14 cellular contexts compared by ENCODE assay signal in the genomic region with DNA sequence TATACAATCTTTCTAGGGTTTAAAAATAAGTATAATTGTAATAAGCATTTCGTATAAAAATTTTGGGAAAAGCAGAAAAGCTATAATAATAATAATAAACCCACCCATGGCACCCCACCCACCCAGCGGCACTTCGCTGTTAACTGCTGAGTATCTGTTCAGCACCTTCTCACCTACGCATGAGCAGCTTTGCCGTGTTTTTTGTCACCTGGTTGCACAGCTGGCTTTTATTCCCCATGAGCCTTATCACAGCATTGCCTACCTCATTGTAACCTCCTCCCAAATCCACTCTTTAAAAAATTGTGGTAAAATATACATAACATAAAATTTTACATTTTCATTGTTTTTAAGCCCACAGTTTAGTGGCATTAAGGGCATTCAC. TPM values are rescaled to one million over a fixed set of nuclear protein-coding genes. Genes with fewer than 3 reads are reported as not detected.
DNase-seq lines count a peak whose midpoint lies in the region; ATAC-seq, FAIRE-seq and TF ChIP-seq lines count a peak whose summit lies in the region.
"Had no signal": no experiment of that assay in that cellular context is flagged by ENCODE, and none has a peak within 500 bp of the region (broad histone marks: within the 10 kb centered on the region; RNA-seq: fewer than 3 reads in every experiment).

No MANE protein-coding gene starts in this region.

- BruUV-seq in GM12878 (replicated peaks; lab: Mats Ljungman, UMichigan), result no TSS peak

- intact Hi-C loops in GM12878 (cut with micrococcal nuclease; ENCODE audit: unreplicated experiment), result no loop called here
- intact Hi-C loops in activated naive CD4-positive, alpha-beta T cell treated with anti-CD3 and anti-CD28 coated beads for 36 hours (cut with micrococcal nuclease), result no loop called here

- 2% methylated on average over 5 of the region's 5 CpGs for WGBS in GM12878 (ENCODE audit: insufficient coverage, insufficient replicate concordance, low lambda C conversion rate, missing lambda C conversion rate)

- DNase-seq in GM12878 (ENCODE audit: low read depth, low spot score), result no peak
- DNase-seq in activated CD4-positive, alpha-beta T cell treated with anti-CD3 and anti-CD28 coated beads for 48 hours, result no peak
- DNase-seq in activated naive CD4-positive, alpha-beta T cell treated with anti-CD3 and anti-CD28 coated beads for 36 hours, result no peak
- DNase-seq in activated naive CD4-positive, alpha-beta T cell treated with anti-CD3 and anti-CD28 coated beads, Interleukin-2, amount 50 U/mL, for 72 hours (ENCODE audit: low spot score in 2 of 2), result no peak
- DNase-seq: activated naive CD4-positive, alpha-beta T cell treated with Interleukin-2 at 50 U/mL for 16 hours; central memory CD4-positive, alpha-beta T cell; hypothalamus; NCI-H526 treated with DMSO at 0.1 percent for 48 hours had no signal

- H3K36me3 ChIP-seq in GM12878 (ENCODE audit: control insufficient read depth in 2 of 2, insufficient read depth in 2 of 2, low read length in 1 of 2), result no peaks in the 10 kb centered on the region

- RAD21 ChIA-PET in GM12878 (lab: Charles Lee; ENCODE audit: unreplicated experiment), result interaction anchor here (1.3 kb wide), 1 partner anchor 35 kb away, joined by 7 read pairs; a partner anchor contains a TSS

- H3K27ac ChIP-seq in GM12878 (ENCODE audit: control insufficient read depth, insufficient read depth), result no peak overlapping the region

- no peak overlapping the region for H3K4me3 ChIP-seq in GM12878

- TF ChIP-seq CTCF in GM12878 (IDR thresholded peaks at IDR 0.05 in 2 of 3, conservative IDR thresholded peaks at IDR 0.05 in 1 of 3; ENCODE audit: control insufficient read depth in 2 of 3, extremely low read depth in 1 of 3, insufficient read depth in 1 of 3, low read depth in 3 of 3, low read length in 3 of 3), result no peak

- FAIRE-seq in GM12878 (lab: Jason Lieb, UNC), result peak; percentile 59

- peak overlapping the region; percentile 77; the same call in 1 of the 2 replicates for H3K4me2 ChIP-seq in GM12878 (ENCODE audit: control insufficient read depth, insufficient read depth)

- no peaks in the 10 kb centered on the region for H4K20me1 ChIP-seq in GM12878 (ENCODE audit: control insufficient read depth, insufficient read depth)

- in situ Hi-C loops in GM12878 (cut with MboI), result no loop called here

- no peaks in the 10 kb centered on the region for H3K27me3 ChIP-seq in GM12878 (replicated peaks in 1 of 2; ENCODE audit: control insufficient read depth in 2 of 2, insufficient read depth in 2 of 2, low read length in 1 of 2)

- no peaks in the 10 kb centered on the region for H3K79me2 ChIP-seq in GM12878 (ENCODE audit: control insufficient read depth, insufficient read depth, low read length)

- SMC1A ChIA-PET in GM12878 (lab: Charles Lee; ENCODE audit: uncharacterized antibody, unreplicated experiment), result interaction anchor here (1.1 kb wide), 1 partner anchor 11 kb away, joined by 4 read pairs; no protein-coding TSS in a partner anchor

- H3K9ac ChIP-seq in GM12878 (ENCODE audit: control insufficient read depth, insufficient read depth, low read length), result no peak overlapping the region

- H3K27ac Mint-ChIP-seq in activated naive CD4-positive, alpha-beta T cell treated with anti-CD3 and anti-CD28 coated beads for 36 hours, result no peak overlapping the region
- H3K27ac Mint-ChIP-seq in activated T-helper 17 cell treated with anti-CD3 and anti-CD28 coated beads, Interleukin-2, amount 50 U/mL, for 72 hours, result no peak overlapping the region
- no peak overlapping the region for H3K27ac Mint-ChIP-seq in activated naive CD4-positive, alpha-beta T cell treated with anti-CD3 and anti-CD28 coated beads, Interleukin-2, amount 50 U/mL, for 72 hours
- H3K27ac Mint-ChIP-seq: natural killer cell treated with Interleukin-12 subunit alpha and Interleukin-12 subunit beta and Interleukin-15 and Interleukin-18, amount 100 ng/mL, for 72 hours had no signal

- no peak; a peak in 1 of 4 replicates for TF ChIP-seq EP300 in GM12878 (IDR thresholded peaks at IDR 0.05; ENCODE audit: borderline replicate concordance in 1 of 2, control insufficient read depth in 1 of 2, low read depth in 2 of 2, low read length in 2 of 2)

- H3K9me3 ChIP-seq in GM12878 (replicated peaks; ENCODE audit: control insufficient read depth, insufficient read depth, low read length), result no peaks in the 10 kb centered on the region

- CTCF ChIA-PET in GM12878 (lab: Yijun Ruan, JAX), result interaction anchor here (0.6 to 1.0 kb wide), 3 partner anchors 31 to 168 kb away, joined by 3 to 7 read pairs (median 4); no protein-coding TSS in a partner anchor
- CTCF ChIA-PET in activated naive CD4-positive, alpha-beta T cell treated with anti-CD3 and anti-CD28 coated beads for 36 hours (lab: Charles Lee), result interaction anchor here (1.4 kb wide), 1 partner anchor 31 kb away, joined by 3 read pairs; no protein-coding TSS in a partner anchor

- ATAC-seq in GM18858 (IDR thresholded peaks at IDR 0.05; ENCODE audit: unreplicated experiment) (peak; percentile 30), GM21515 (IDR thresholded peaks at IDR 0.05; ENCODE audit: unreplicated experiment) (peak; percentile 56), HG03095 (IDR thresholded peaks at IDR 0.05; ENCODE audit: unreplicated experiment) (peak; percentile 47), GM12878 (peak; percentile 83)
- no peak for ATAC-seq in activated T-helper 17 cell treated with anti-CD3 and anti-CD28 coated beads, Interleukin-2, amount 50 U/mL, for 72 hours (replicated peaks)
- no peak for ATAC-seq in activated naive CD4-positive, alpha-beta T cell treated with anti-CD3 and anti-CD28 coated beads, Interleukin-2, amount 50 U/mL, for 72 hours
- ATAC-seq: natural killer cell treated with Interleukin-12 subunit alpha and Interleukin-12 subunit beta and Interleukin-15 and Interleukin-18, amount 100 ng/mL, for 72 hours; sciatic nerve had no signal

- POLR2A ChIA-PET in GM12878 (lab: Charles Lee), result no interaction called here

- H3K36me3 Mint-ChIP-seq in activated naive CD4-positive, alpha-beta T cell treated with anti-CD3 and anti-CD28 coated beads for 36 hours (ENCODE audit: low read depth), result no peaks in the 10 kb centered on the region
- no peaks in the 10 kb centered on the region for H3K36me3 Mint-ChIP-seq in activated T-helper 17 cell treated with anti-CD3 and anti-CD28 coated beads, Interleukin-2, amount 50 U/mL, for 72 hours (ENCODE audit: low read depth)
- no peaks in the 10 kb centered on the region for H3K36me3 Mint-ChIP-seq in activated naive CD4-positive, alpha-beta T cell treated with anti-CD3 and anti-CD28 coated beads, Interleukin-2, amount 50 U/mL, for 72 hours
- H3K36me3 Mint-ChIP-seq: natural killer cell treated with Interleukin-12 subunit alpha and Interleukin-12 subunit beta and Interleukin-15 and Interleukin-18, amount 100 ng/mL, for 72 hours had no signal

- peaks cover 10% of the 10 kb centered on the region for H3K4me1 ChIP-seq in GM12878 (ENCODE audit: control insufficient read depth, insufficient read depth, low read length)

- no peak for TF ChIP-seq RAD21 in GM12878 (IDR thresholded peaks at IDR 0.05; ENCODE audit: insufficient read depth, low read depth, low read length)

- H3K4me1 Mint-ChIP-seq in activated naive CD4-positive, alpha-beta T cell treated with anti-CD3 and anti-CD28 coated beads for 36 hours (ENCODE audit: low read depth), result no peaks in the 10 kb centered on the region
- H3K4me1 Mint-ChIP-seq in activated T-helper 17 cell treated with anti-CD3 and anti-CD28 coated beads, Interleukin-2, amount 50 U/mL, for 72 hours, result no peaks in the 10 kb centered on the region

- no peak for TF ChIP-seq POLR2A in GM12878 (IDR thresholded peaks at IDR 0.05; ENCODE audit: low read depth, low read length)

- H3K9me3 Mint-ChIP-seq in activated naive CD4-positive, alpha-beta T cell treated with anti-CD3 and anti-CD28 coated beads for 36 hours, result no peaks in the 10 kb centered on the region
- H3K9me3 Mint-ChIP-seq in activated T-helper 17 cell treated with anti-CD3 and anti-CD28 coated beads, Interleukin-2, amount 50 U/mL, for 72 hours, result no peaks in the 10 kb centered on the region
- H3K9me3 Mint-ChIP-seq in activated naive CD4-positive, alpha-beta T cell treated with anti-CD3 and anti-CD28 coated beads, Interleukin-2, amount 50 U/mL, for 72 hours, result no peaks in the 10 kb centered on the region
- H3K9me3 Mint-ChIP-seq: natural killer cell treated with Interleukin-12 subunit alpha and Interleukin-12 subunit beta and Interleukin-15 and Interleukin-18, amount 100 ng/mL, for 72 hours had no signal

- no peak overlapping the region for H3K4me3 Mint-ChIP-seq in activated naive CD4-positive, alpha-beta T cell treated with anti-CD3 and anti-CD28 coated beads for 36 hours
- no peak overlapping the region for H3K4me3 Mint-ChIP-seq in activated T-helper 17 cell treated with anti-CD3 and anti-CD28 coated beads, Interleukin-2, amount 50 U/mL, for 72 hours
- H3K4me3 Mint-ChIP-seq: natural killer cell treated with Interleukin-12 subunit alpha and Interleukin-12 subunit beta and Interleukin-15 and Interleukin-18, amount 100 ng/mL, for 72 hours had no signal

- H2AFZ ChIP-seq in GM12878 (ENCODE audit: control insufficient read depth, low read depth, low read length), result no peak overlapping the region

- H3K27me3 Mint-ChIP-seq in activated naive CD4-positive, alpha-beta T cell treated with anti-CD3 and anti-CD28 coated beads for 36 hours (ENCODE audit: low read depth), result no peaks in the 10 kb centered on the region
- peaks cover 3% of the 10 kb centered on the region for H3K27me3 Mint-ChIP-seq in activated T-helper 17 cell treated with anti-CD3 and anti-CD28 coated beads, Interleukin-2, amount 50 U/mL, for 72 hours

RNA-seq across cellular contexts. Expression of a gene that starts 34.7 kb away (rescaled TPM):
- total RNA-seq in GM12878 (2013; cell fraction: nucleolus; rRNA removed), result 0.10 and 0.17 TPM in 2 replicates
- total RNA-seq in GM12878 (2014; rRNA removed) (not detected in 2 replicates), GM12878 (2014; rRNA removed; fragmentation: Illumina TruSeq; extraction: Trizol) (not detected in 2 replicates), GM12878 (2021) (not detected in 2 replicates)
- not detected for polyA plus RNA-seq in GM12878 (2011; ENCODE audit: low read depth)
- polyA plus RNA-seq in GM12878 (2011; rRNA removed) (0.01 and 0.04 TPM in 2 replicates), GM12878 (2014; fragmentation: Illumina TruSeq; extraction: Trizol) (not detected in 2 replicates), GM12878 (2014; fragmentation: Nextera tagmentation; extraction: Ambion mirVana) (not detected), GM12878 (2014; rRNA removed) (not detected in 2 replicates), GM12878 (2016; fragmentation: Nextera tagmentation; extraction: Ambion mirVana) (under 1 TPM in 1 of 2 experiments, not detected in 1; 0.11 TPM)
- 0.09 TPM in 1 of 2 replicates, not detected in the other for polyA plus RNA-seq in GM12878 (2011; cell fraction: cytosol; rRNA removed)
- 0.19 and 0.25 TPM in 2 replicates for polyA plus RNA-seq in GM12878 (2011; cell fraction: nucleus; rRNA removed)
- 0.10 TPM in 1 of 2 replicates, not detected in the other for polyA plus RNA-seq in GM12878 (2012)
- not detected in 2 replicates for polyA minus RNA-seq in GM12878 (2011; rRNA and poly(A)+ RNA removed)
- polyA minus RNA-seq in GM12878 (2011; cell fraction: cytosol; rRNA and poly(A)+ RNA removed), result not detected in 2 replicates
- not detected in 2 replicates for polyA minus RNA-seq in GM12878 (2011; cell fraction: nucleus; rRNA and poly(A)+ RNA removed)
- under 1 TPM; 0.10 to 0.12 TPM for total RNA-seq in activated naive CD4-positive, alpha-beta T cell treated with anti-CD3 and anti-CD28 coated beads for 36 hours
- total RNA-seq in activated T-helper 17 cell treated with anti-CD3 and anti-CD28 coated beads, Interleukin-2, amount 50 U/mL, for 72 hours, result under 1 TPM; 0.04 to 0.16 TPM
- total RNA-seq in activated naive CD4-positive, alpha-beta T cell treated with anti-CD3 and anti-CD28 coated beads, Interleukin-2, amount 50 U/mL, for 72 hours, result under 1 TPM; 0.14 to 0.21 TPM

Comparison
In these comparisons a context has a peak if more than half of its experiments do, and no peak if none do; other contexts are left out.
1. ATAC-seq: peak in GM18858 (single experiment), GM21515 (single experiment), HG03095 (single experiment) and GM12878 (single experiment); none in activated T-helper 17 cell treated with anti-CD3 and anti-CD28 coated beads, Interleukin-2, amount 50 U/mL, for 72 hours (single experiment) and activated naive CD4-positive, alpha-beta T cell treated with anti-CD3 and anti-CD28 coated beads, Interleukin-2, amount 50 U/mL, for 72 hours (0 of 2).